ENCODE assay signal across 8 cellular contexts in the genomic region with DNA sequence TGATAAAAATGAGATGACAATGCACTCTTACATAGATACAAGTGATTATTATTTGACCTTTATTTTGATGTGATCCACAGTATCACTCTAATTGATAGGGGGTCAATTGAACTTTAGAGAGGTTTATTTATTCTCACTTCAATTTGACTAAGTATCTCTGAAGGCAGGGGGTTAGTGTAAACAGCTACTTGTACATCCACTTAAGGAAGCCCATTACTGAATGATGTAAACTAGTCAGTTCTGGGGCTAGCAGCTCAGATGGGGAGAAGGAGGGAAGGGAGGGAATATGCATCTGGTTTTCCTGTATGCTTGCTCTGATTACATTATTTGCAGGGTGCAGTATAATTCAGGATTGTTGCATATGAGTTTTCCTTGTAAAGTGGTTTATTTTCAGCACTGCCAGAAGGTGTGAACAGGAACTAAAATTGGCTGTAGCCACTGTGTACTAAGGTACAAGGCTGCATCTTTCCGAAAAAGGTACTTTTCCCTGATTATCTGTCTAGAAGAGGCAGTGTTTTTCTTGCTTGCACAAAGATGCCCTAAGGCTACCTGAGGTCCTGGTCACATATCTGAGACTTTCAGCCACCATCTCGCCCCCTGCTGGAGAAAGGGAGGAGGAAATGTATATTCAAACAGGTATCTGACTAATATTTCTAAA. TPM values are rescaled to one million over a fixed set of nuclear protein-coding genes. Genes with fewer than 3 reads are reported as not detected.
DNase-seq lines count a peak whose midpoint lies in the region; ATAC-seq and TF ChIP-seq lines count a peak whose summit lies in the region.

No MANE protein-coding gene starts in this region.

- H3K4me3 Mint-ChIP-seq in activated CD4-positive, alpha-beta T cell treated with anti-CD3 and anti-CD28 coated beads, Interleukin-2, amount 10 ng/mL, durations not matched to agents 7 days and 5 days = no peak overlapping the region

- H3K4me1 ChIP-seq in osteoblast (ENCODE audit: insufficient read depth, low read length) = peaks cover 3% of the 10 kb centered on the region

- no peak for ATAC-seq in GM18519 (IDR thresholded peaks at IDR 0.05; ENCODE audit: low FRiP score, unreplicated experiment)
- ATAC-seq in GM18517 (IDR thresholded peaks at IDR 0.05; ENCODE audit: unreplicated experiment) = no peak

- no peak overlapping the region for H3K27ac ChIP-seq in osteoblast (ENCODE audit: low read depth, low read length)

- no peaks in the 10 kb centered on the region for H3K27me3 Mint-ChIP-seq in activated CD4-positive, alpha-beta T cell treated with anti-CD3 and anti-CD28 coated beads, Interleukin-2, amount 10 ng/mL, durations not matched to agents 7 days and 5 days

- CTCF ChIA-PET in activated CD4-positive, alpha-beta T cell treated with anti-CD3 and anti-CD28 coated beads, Interleukin-2, amount 10 ng/mL, durations not matched to agents 7 days and 5 days (lab: Charles Lee) = interaction anchor here (0.6 to 1.5 kb wide), 3 partner anchors 20 to 435 kb away, joined by 3 to 5 read pairs (median 4); no protein-coding TSS in a partner anchor

- H4K20me1 ChIP-seq in osteoblast (ENCODE audit: insufficient read depth, low read length) = no peaks in the 10 kb centered on the region

- no peak overlapping the region for H3K27ac Mint-ChIP-seq in activated CD4-positive, alpha-beta T cell treated with anti-CD3 and anti-CD28 coated beads, Interleukin-2, amount 10 ng/mL, durations not matched to agents 7 days and 5 days

- no peak overlapping the region for H3K4me2 ChIP-seq in osteoblast (ENCODE audit: insufficient read depth, low read length)

- no peaks in the 10 kb centered on the region for H3K27me3 ChIP-seq in osteoblast (ENCODE audit: insufficient read depth, low read length)

- H2AFZ ChIP-seq in osteoblast (ENCODE audit: low read length) = no peak overlapping the region

- DNase-seq in SIG-M5 treated with dmso at 0.1 percent for 504 hours (lab: John Stamatoyannopoulos, UW; ENCODE audit: unreplicated experiment) = peak; percentile 30
- DNase-seq in SIG-M5 (lab: John Stamatoyannopoulos, UW) = no peak
- peak; percentile 58 for DNase-seq in LoVo (ENCODE audit: low spot score)
- peak; percentile 62 for DNase-seq in activated CD4-positive, alpha-beta T cell treated with anti-CD3 and anti-CD28 coated beads, Interleukin-2, amount 10 ng/mL, durations not matched to agents 7 days and 5 days
- no peak for DNase-seq in epithelial cell of proximal tubule (ENCODE audit: low read depth)
- no peak for DNase-seq in osteoblast (ENCODE audit: insufficient read length, low spot score, missing footprints)

- H3K79me2 ChIP-seq in osteoblast (ENCODE audit: insufficient read depth, low read length) = peaks cover 11% of the 10 kb centered on the region

- no peaks in the 10 kb centered on the region for H3K9me3 Mint-ChIP-seq in activated CD4-positive, alpha-beta T cell treated with anti-CD3 and anti-CD28 coated beads, Interleukin-2, amount 10 ng/mL, durations not matched to agents 7 days and 5 days

- POLR2A ChIA-PET in activated CD4-positive, alpha-beta T cell treated with anti-CD3 and anti-CD28 coated beads, Interleukin-2, amount 10 ng/mL, durations not matched to agents 7 days and 5 days (lab: Charles Lee) = no interaction called here

- no peaks in the 10 kb centered on the region for H3K36me3 ChIP-seq in osteoblast (ENCODE audit: insufficient read depth, low read length)

- H3K9me3 ChIP-seq in osteoblast (ENCODE audit: low read depth, low read length) = no peaks in the 10 kb centered on the region

- TF ChIP-seq CTCF in epithelial cell of proximal tubule (conservative IDR thresholded peaks at IDR 0.05; ENCODE audit: low read depth, low read length) = peak; percentile 81
- peak; percentile 79 for TF ChIP-seq CTCF in osteoblast (IDR thresholded peaks at IDR 0.05; ENCODE audit: extremely low read depth, low read depth, low read length)

- H3K36me3 Mint-ChIP-seq in activated CD4-positive, alpha-beta T cell treated with anti-CD3 and anti-CD28 coated beads, Interleukin-2, amount 10 ng/mL, durations not matched to agents 7 days and 5 days (ENCODE audit: low read depth) = peaks cover 2% of the 10 kb centered on the region

- no peaks in the 10 kb centered on the region for H3K4me1 Mint-ChIP-seq in activated CD4-positive, alpha-beta T cell treated with anti-CD3 and anti-CD28 coated beads, Interleukin-2, amount 10 ng/mL, durations not matched to agents 7 days and 5 days

- H3K4me3 ChIP-seq in epithelial cell of proximal tubule (ENCODE audit: low read depth, low read length) = no peak overlapping the region
- no peak overlapping the region for H3K4me3 ChIP-seq in osteoblast (ENCODE audit: insufficient read depth, low read length)

RNA-seq across cellular contexts. Expression of a gene that starts 51.2 kb away (rescaled TPM):
- total RNA-seq in activated CD4-positive, alpha-beta T cell treated with anti-CD3 and anti-CD28 coated beads, Interleukin-2, amount 10 ng/mL, durations not matched to agents 7 days and 5 days = 10 to 100 TPM; 49.2 to 63.4 TPM
- total RNA-seq in epithelial cell of proximal tubule (54.4 and 86.3 TPM in 2 replicates), osteoblast (98.1 and 106 TPM in 2 replicates)

RNA-seq across cellular contexts. Expression of a gene that starts 51.3 kb away (rescaled TPM):
- 1 to 10 TPM; 7.8 to 8.1 TPM for total RNA-seq in activated CD4-positive, alpha-beta T cell treated with anti-CD3 and anti-CD28 coated beads, Interleukin-2, amount 10 ng/mL, durations not matched to agents 7 days and 5 days
- total RNA-seq in epithelial cell of proximal tubule (5.3 and 6.6 TPM in 2 replicates), osteoblast (8.3 and 9.4 TPM in 2 replicates)

Comparison
In these comparisons a context has a peak if more than half of its experiments do, and no peak if none do; other contexts are left out.
1. DNase-seq: peak in SIG-M5 treated with dmso at 0.1 percent for 504 hours (single experiment), LoVo (single experiment) and activated CD4-positive, alpha-beta T cell treated with anti-CD3 and anti-CD28 coated beads, Interleukin-2, amount 10 ng/mL, durations not matched to agents 7 days and 5 days (single experiment); none in SIG-M5 (single experiment), epithelial cell of proximal tubule (single experiment) and osteoblast (single experiment).